ENCODE assay signal across 13 cellular contexts in genomic region chr14:102089621-102090343, GRCh38. TPM values are rescaled to one million over a fixed set of nuclear protein-coding genes. Genes with fewer than 3 reads are reported as not detected.
DNase-seq lines count a peak whose midpoint lies in the region; ATAC-seq and TF ChIP-seq lines count a peak whose summit lies in the region.
"Had no signal": no experiment of that assay in that cellular context is flagged by ENCODE, and none has a peak within 500 bp of the region (broad histone marks: within the 10 kb centered on the region; RNA-seq: fewer than 3 reads in every experiment).

No MANE protein-coding gene starts in this region.

- no peaks in the 10 kb centered on the region for H3K27me3 ChIP-seq in heart right ventricle
- H3K27me3 ChIP-seq: breast epithelium, gastroesophageal sphincter had no signal

- 90 to 91% methylated on average over 11 of the region's 11 CpGs for WGBS in heart right ventricle, 2 donors

- peaks cover 0 to 14% (median 9%) of the 10 kb centered on the region in 9 donors for H3K36me3 ChIP-seq in heart right ventricle
- H3K36me3 ChIP-seq: breast epithelium had no signal

- H3K9me3 ChIP-seq in heart right ventricle: no peaks in the 10 kb centered on the region
- H3K9me3 ChIP-seq: breast epithelium, gastroesophageal sphincter had no signal

- ATAC-seq in activated naive CD4-positive, alpha-beta T cell treated with anti-CD3 and anti-CD28 coated beads, Interleukin-2, amount 50 U/mL, for 72 hours: no peak
- ATAC-seq in naive B cell (ENCODE audit: low read depth in 2 of 2) (no peak), heart right ventricle (no peak), GM21423 (IDR thresholded peaks at IDR 0.05; ENCODE audit: unreplicated experiment) (no peak), GM18517 (IDR thresholded peaks at IDR 0.05; ENCODE audit: unreplicated experiment) (no peak)
- ATAC-seq: gastroesophageal sphincter, right cardiac atrium had no signal

- H3K4me1 Mint-ChIP-seq in CD14-positive monocyte: peaks cover 38% of the 10 kb centered on the region
- peaks cover 39 to 47% (median 42%) of the 10 kb centered on the region in 3 donors for H3K4me1 Mint-ChIP-seq in naive B cell

- H3K4me3 Mint-ChIP-seq in CD14-positive monocyte (peak overlapping the region; percentile 17 to 92), naive B cell (peak overlapping the region; percentile 59 to 97 (median 92))

- no peak overlapping the region for H3K27ac ChIP-seq in heart right ventricle

- H3K4me3 ChIP-seq in heart right ventricle: no peak overlapping the region
- H3K4me3 ChIP-seq: breast epithelium, gastroesophageal sphincter had no signal

- intact Hi-C loops in CD14-positive monocyte (cut with micrococcal nuclease): loop anchor here (5.0 to 10.0 kb wide), 4 partner anchors 45 to 273 kb away; partner anchors contain the start of genes CINP (in 1 of the 2), TECPR2 (in 1 of the 2), WDR20 (in 1 of the 2) and ZNF839 (in 1 of the 2)
- intact Hi-C loops in heart right ventricle (cut with DNase I): loop anchor here in 7 of 10 donors (2.0 to 10.0 kb wide), 8 partner anchors 42 to 385 kb away; partner anchors contain the start of genes ZNF839 (in 2 of the 7), DYNC1H1 (in 1 of the 7) and WDR20 (in 1 of the 7)

- H3K9me3 Mint-ChIP-seq in CD14-positive monocyte: peaks cover 0 to 5% (median 0%) of the 10 kb centered on the region in 7 donors
- no peaks in the 10 kb centered on the region for H3K9me3 Mint-ChIP-seq in activated naive CD4-positive, alpha-beta T cell treated with anti-CD3 and anti-CD28 coated beads, Interleukin-2, amount 50 U/mL, for 72 hours
- H3K9me3 Mint-ChIP-seq in naive B cell: no peaks in the 10 kb centered on the region

- DNase-seq in CD14-positive monocyte (ENCODE audit: low spot score): no peak
- peak; percentile 26 for DNase-seq in DMS79 (lab: John Stamatoyannopoulos, UW)
- no peak for DNase-seq in activated naive CD4-positive, alpha-beta T cell treated with anti-CD3 and anti-CD28 coated beads, Interleukin-2, amount 50 U/mL, for 72 hours (ENCODE audit: low spot score in 2 of 2)
- no peak for DNase-seq in naive B cell
- DNase-seq in NCI-H1417 (lab: John Stamatoyannopoulos, UW): no peak
- DNase-seq in heart right ventricle: no peak
- DNase-seq: GF-D8, right cardiac atrium, SHP77 had no signal

- peaks cover 7 to 16% (median 15%) of the 10 kb centered on the region in 3 donors for H3K27me3 Mint-ChIP-seq in CD14-positive monocyte (ENCODE audit: low read depth in 3 of 3)
- H3K27me3 Mint-ChIP-seq in naive B cell: no peaks in the 10 kb centered on the region

- H3K27ac Mint-ChIP-seq in CD14-positive monocyte (peak overlapping the region in 2 of 7 donors; percentile 37 to 44), naive B cell (peak overlapping the region in 3 of 6 donors; percentile 49 to 91 (median 90))
- peak overlapping the region; percentile 10 to 90 for H3K27ac Mint-ChIP-seq in activated naive CD4-positive, alpha-beta T cell treated with anti-CD3 and anti-CD28 coated beads, Interleukin-2, amount 50 U/mL, for 72 hours

- peaks cover 15 to 17% of the 10 kb centered on the region in 2 donors for H3K36me3 Mint-ChIP-seq in CD14-positive monocyte
- H3K36me3 Mint-ChIP-seq in activated naive CD4-positive, alpha-beta T cell treated with anti-CD3 and anti-CD28 coated beads, Interleukin-2, amount 50 U/mL, for 72 hours: peaks cover 21 to 35% of the 10 kb centered on the region in 2 donors
- peaks cover 5 to 8% of the 10 kb centered on the region in 2 donors for H3K36me3 Mint-ChIP-seq in naive B cell

- H3K4me1 ChIP-seq in heart right ventricle: peaks cover 3 to 29% (median 24%) of the 10 kb centered on the region in 9 donors

- no peak for TF ChIP-seq CTCF in CD14-positive monocyte (IDR thresholded peaks at IDR 0.05)
- no peak for TF ChIP-seq CTCF in heart right ventricle (IDR thresholded peaks at IDR 0.05)

RNA-seq across cellular contexts. Expression of gene HSP90AA1, which starts 2.9 kb away (rescaled TPM):
- polyA plus RNA-seq in CD14-positive monocyte: 100 to 1,000 TPM; 149 to 211 TPM
- total RNA-seq in activated naive CD4-positive, alpha-beta T cell treated with anti-CD3 and anti-CD28 coated beads, Interleukin-2, amount 50 U/mL, for 72 hours: 1,000 to 10,000 TPM in 1 of 2 donors, 100 to 1,000 TPM in 1; 992 to 1,009 TPM
- 100 to 1,000 TPM; 133 to 338 (median 304) TPM for polyA plus RNA-seq in naive B cell (ENCODE audit: low read depth in 6 of 6)
- total RNA-seq in heart right ventricle: 100 to 1,000 TPM; 315 to 501 (median 402) TPM
- 100 to 1,000 TPM; 525 to 612 TPM for polyA plus RNA-seq in heart right ventricle

RNA-seq across cellular contexts. Expression of gene WDR20, which starts 49.9 kb away (rescaled TPM):
- polyA plus RNA-seq in CD14-positive monocyte (1 to 10 TPM; 7.4 to 9.0 TPM), naive B cell (ENCODE audit: low read depth in 6 of 6) (10 to 100 TPM; 11.2 to 23.1 (median 17.3) TPM), heart right ventricle (10 to 100 TPM; 10.7 to 16.4 TPM)
- 10 to 100 TPM; 30.1 to 34.2 TPM for total RNA-seq in activated naive CD4-positive, alpha-beta T cell treated with anti-CD3 and anti-CD28 coated beads, Interleukin-2, amount 50 U/mL, for 72 hours
- 10 to 100 TPM; 19.0 to 28.0 (median 20.6) TPM for total RNA-seq in heart right ventricle
